In the genomic region with DNA sequence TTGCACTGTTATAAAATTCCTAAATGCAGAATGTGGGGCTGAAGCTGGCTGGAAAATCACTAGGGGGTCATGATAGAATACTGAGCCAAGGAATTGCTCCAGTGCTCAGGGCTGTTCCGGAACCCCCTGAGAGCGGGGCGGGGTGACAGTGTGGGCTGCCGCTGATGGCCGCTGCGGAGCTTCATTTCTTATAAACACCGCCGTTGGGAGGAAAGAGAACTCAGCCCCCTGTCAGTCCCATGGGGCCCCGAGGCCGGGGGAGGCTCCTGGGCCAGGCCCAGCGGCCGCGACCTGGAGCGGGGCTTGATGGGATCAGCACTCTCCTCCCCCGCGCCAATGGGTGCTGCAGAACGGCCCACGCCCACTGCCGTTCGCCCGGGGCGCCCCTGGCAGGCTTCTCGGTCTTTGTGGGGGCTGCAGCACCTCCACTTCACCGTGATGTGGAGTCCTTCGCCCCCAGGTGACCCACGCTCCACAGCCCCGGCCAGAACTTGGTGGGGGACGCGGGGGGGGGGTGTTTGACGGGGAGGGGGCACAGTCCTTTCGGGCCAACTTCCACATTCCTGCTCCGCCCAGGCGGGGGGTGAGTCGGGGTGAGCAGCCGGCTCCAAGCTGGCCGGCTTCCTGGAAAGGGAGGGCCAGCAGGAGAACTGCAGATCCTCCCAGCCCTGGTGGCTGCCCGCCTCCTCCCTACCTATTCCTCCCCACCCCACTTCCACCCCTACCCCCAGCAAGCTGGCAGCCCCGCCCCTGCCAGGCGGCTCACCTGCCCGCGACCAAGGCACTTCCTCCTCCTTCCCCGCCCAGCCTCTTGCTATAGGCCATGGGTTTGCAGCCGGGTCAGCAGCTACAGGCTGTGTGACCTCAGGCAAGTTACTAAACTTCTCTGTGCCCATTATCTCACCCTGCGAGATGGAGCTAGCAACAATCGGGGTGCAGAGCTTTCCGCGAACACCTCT, we compare ENCODE assay signal across 8 cellular contexts. TPM values are rescaled to one million over a fixed set of nuclear protein-coding genes. Genes with fewer than 3 reads are reported as not detected.
DNase-seq lines count a peak whose midpoint lies in the region; ATAC-seq and TF ChIP-seq lines count a peak whose summit lies in the region.

No MANE protein-coding gene starts in this region.

- no peaks in the 10 kb centered on the region for H3K9me3 ChIP-seq in HEK293 (ENCODE audit: control insufficient read depth, insufficient read depth, low read depth, low read length)
- H3K9me3 ChIP-seq in ovary, result no peaks in the 10 kb centered on the region
- H3K9me3 ChIP-seq in tibial nerve, result no peaks in the 10 kb centered on the region

- H3K4me3 Mint-ChIP-seq in activated naive CD8-positive, alpha-beta T cell, result peak overlapping the region; percentile 93

- H3K36me3 Mint-ChIP-seq in activated naive CD8-positive, alpha-beta T cell, result no peaks in the 10 kb centered on the region

- H3K27me3 ChIP-seq in ovary (no peaks in the 10 kb centered on the region), tibial nerve (no peaks in the 10 kb centered on the region)

- POLR2A ChIA-PET in HEK293 (lab: Yijun Ruan, JAX), result interaction anchor here (0.6 to 2.7 kb wide), 19 partner anchors 8 to 277 kb away, joined by 3 to 20 read pairs (median 4); a partner anchor contains a TSS

- H3K4me1 Mint-ChIP-seq in activated naive CD8-positive, alpha-beta T cell (ENCODE audit: low read depth), result peaks cover 70% of the 10 kb centered on the region

- H3K27ac Mint-ChIP-seq in activated naive CD8-positive, alpha-beta T cell, result peak overlapping the region; percentile 97

- no peaks in the 10 kb centered on the region for H3K9me3 Mint-ChIP-seq in activated naive CD8-positive, alpha-beta T cell (ENCODE audit: low read depth)

- peaks cover 6% of the 10 kb centered on the region for H3K4me1 ChIP-seq in HEK293 (ENCODE audit: control insufficient read depth, insufficient read depth, low read length)
- H3K4me1 ChIP-seq in ovary (ENCODE audit: insufficient read depth), result peaks cover 13% of the 10 kb centered on the region
- H3K4me1 ChIP-seq in tibial nerve, result peaks cover 0 to 59% (median 37%) of the 10 kb centered on the region in 4 donors

- TF ChIP-seq EP300 in ovary (IDR thresholded peaks at IDR 0.05) (peak; percentile 15), tibial nerve (IDR thresholded peaks at IDR 0.05) (peak; percentile 27 to 79)

- no peaks in the 10 kb centered on the region for H3K27me3 Mint-ChIP-seq in activated naive CD8-positive, alpha-beta T cell

- no peaks in the 10 kb centered on the region for H3K36me3 ChIP-seq in HEK293 (ENCODE audit: control insufficient read depth in 2 of 2, insufficient read depth in 1 of 2, low read length in 2 of 2)
- H3K36me3 ChIP-seq in ovary, result no peaks in the 10 kb centered on the region
- no peaks in the 10 kb centered on the region for H3K36me3 ChIP-seq in tibial nerve

- peak; percentile 24 for TF ChIP-seq POLR2A in ovary (IDR thresholded peaks at IDR 0.05)
- TF ChIP-seq POLR2A in tibial nerve (IDR thresholded peaks at IDR 0.05), result peak in 1 of 2 donors; percentile 31

- intact Hi-C loops in head of caudate nucleus (cut with DNase I) (loop anchor here (2.0 kb wide), 1 partner anchor 85 kb away; no protein-coding TSS in a partner anchor), ovary (cut with DNase I) (loop anchor here (2.0 to 10.0 kb wide), 5 partner anchors 75 to 861 kb away; a partner anchor contains a TSS)

- peak; percentile 36; the same call in 1 of the 2 replicates for TF ChIP-seq CTCF in HEK293 (tag by site-specific recombination; IDR thresholded peaks at IDR 0.05)
- TF ChIP-seq CTCF in ovary (IDR thresholded peaks at IDR 0.05), result no peak
- TF ChIP-seq CTCF in tibial nerve (IDR thresholded peaks at IDR 0.05), result peak in 2 of 5 experiments; percentile 4 to 28

- DNase-seq in GDM1 (lab: John Stamatoyannopoulos, UW) (peak; percentile 89), NAMALWA (ENCODE audit: low spot score) (peak; percentile 94), head of caudate nucleus (peak; percentile 34 to 86 (median 72)), ovary (peak; percentile 87 to 94 (median 91)), tibial nerve (ENCODE audit: low spot score in 2 of 2) (peak; percentile 74 to 78)

- H3K4me3 ChIP-seq in HEK293 (ENCODE audit: low read depth, low read length), result peak overlapping the region; percentile 54
- peak overlapping the region; percentile 70 for H3K4me3 ChIP-seq in ovary
- peak overlapping the region; percentile 46 to 74 (median 62) for H3K4me3 ChIP-seq in tibial nerve

- CTCF ChIA-PET in HEK293 (lab: Yijun Ruan, JAX), result interaction anchor here (0.6 to 7.7 kb wide), 13 partner anchors 10 to 258 kb away, joined by 3 to 140 read pairs (median 3); no protein-coding TSS in a partner anchor

- 0 to 1% (median 0%) methylated on average over 38 to 47 of the region's 47 CpGs for WGBS in ovary, 3 donors
- 0 to 2% methylated on average over 23 to 43 of the region's 47 CpGs for WGBS in tibial nerve, 2 donors

- peak overlapping the region; percentile 66; the same call in 1 of the 2 replicates for H3K27ac ChIP-seq in HEK293 (ENCODE audit: extremely low read depth, low read depth, low read length)
- peak overlapping the region; percentile 74 to 88 for H3K27ac ChIP-seq in ovary
- H3K27ac ChIP-seq in tibial nerve, result peak overlapping the region; percentile 87 to 95 (median 90)

- peak; percentile 78 for ATAC-seq in SK-N-SH treated with all-trans-retinoic acid at 6 μM for 48 hours

TF ChIP-seq in HEK293, 187 proteins besides CTCF, POLR2A, EP300 and RAD21 (continues in another document):
- TF ChIP-seq ZNF501 (tag by site-specific recombination; IDR thresholded peaks at IDR 0.05) (no peak), ZNF121 (tag by site-specific recombination; IDR thresholded peaks at IDR 0.05) (no peak), EGR2 (tag by site-specific recombination; IDR thresholded peaks at IDR 0.05; ENCODE audit: low read depth) (peak; percentile 96), ZNF701 (tag by site-specific recombination; IDR thresholded peaks at IDR 0.05) (no peak), ZFHX2 (tag by site-specific recombination; conservative IDR thresholded peaks at IDR 0.05) (peak; percentile 98), HOXC10 (CRISPR knock-in tag; IDR thresholded peaks at IDR 0.05) (no peak), ZNF157 (tag by site-specific recombination; IDR thresholded peaks at IDR 0.05) (no peak), ZBTB1 (tag by site-specific recombination; IDR thresholded peaks at IDR 0.05) (no peak), ZNF510 (tag by site-specific recombination; IDR thresholded peaks at IDR 0.05; ENCODE audit: insufficient replicate concordance) (no peak), ZNF600 (tag by site-specific recombination; IDR thresholded peaks at IDR 0.05) (peak; percentile 80), GLIS2 (tag by site-specific recombination; IDR thresholded peaks at IDR 0.05) (peak; percentile 84)
- TF ChIP-seq, protein P1, sequence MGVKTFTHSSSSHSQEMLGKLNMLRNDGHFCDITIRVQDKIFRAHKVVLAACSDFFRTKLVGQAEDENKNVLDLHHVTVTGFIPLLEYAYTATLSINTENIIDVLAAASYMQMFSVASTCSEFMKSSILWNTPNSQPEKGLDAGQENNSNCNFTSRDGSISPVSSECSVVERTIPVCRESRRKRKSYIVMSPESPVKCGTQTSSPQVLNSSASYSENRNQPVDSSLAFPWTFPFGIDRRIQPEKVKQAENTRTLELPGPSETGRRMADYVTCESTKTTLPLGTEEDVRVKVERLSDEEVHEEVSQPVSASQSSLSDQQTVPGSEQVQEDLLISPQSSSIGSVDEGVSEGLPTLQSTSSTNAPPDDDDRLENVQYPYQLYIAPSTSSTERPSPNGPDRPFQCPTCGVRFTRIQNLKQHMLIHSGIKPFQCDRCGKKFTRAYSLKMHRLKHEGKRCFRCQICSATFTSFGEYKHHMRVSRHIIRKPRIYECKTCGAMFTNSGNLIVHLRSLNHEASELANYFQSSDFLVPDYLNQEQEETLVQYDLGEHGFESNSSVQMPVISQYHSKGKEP (tag by site-specific recombination; IDR thresholded peaks at IDR 0.05), result peak; percentile 42; the same call in 1 of the 2 replicates

TF ChIP-seq in SK-N-SH treated with all-trans-retinoic acid at 6 μM for 48 hours, 23 proteins besides CTCF, POLR2A, EP300 and RAD21 (continues in another document):
- TF ChIP-seq ZC3H10 (CRISPR knock-in tag; IDR thresholded peaks at IDR 0.05) (no peak), CSDC2 (CRISPR knock-in tag; IDR thresholded peaks at IDR 0.05) (no peak), ZNF8 (CRISPR knock-in tag; IDR thresholded peaks at IDR 0.05) (no peak), OSR1 (CRISPR knock-in tag; IDR thresholded peaks at IDR 0.05) (no peak), ZNF565 (CRISPR knock-in tag; conservative IDR thresholded peaks at IDR 0.05; ENCODE audit: low read depth) (no peak), BACH2 (CRISPR knock-in tag; IDR thresholded peaks at IDR 0.05; ENCODE audit: borderline replicate concordance) (no peak), ZFP30 (CRISPR knock-in tag; IDR thresholded peaks at IDR 0.05) (no peak)
- TF ChIP-seq, protein P2, sequence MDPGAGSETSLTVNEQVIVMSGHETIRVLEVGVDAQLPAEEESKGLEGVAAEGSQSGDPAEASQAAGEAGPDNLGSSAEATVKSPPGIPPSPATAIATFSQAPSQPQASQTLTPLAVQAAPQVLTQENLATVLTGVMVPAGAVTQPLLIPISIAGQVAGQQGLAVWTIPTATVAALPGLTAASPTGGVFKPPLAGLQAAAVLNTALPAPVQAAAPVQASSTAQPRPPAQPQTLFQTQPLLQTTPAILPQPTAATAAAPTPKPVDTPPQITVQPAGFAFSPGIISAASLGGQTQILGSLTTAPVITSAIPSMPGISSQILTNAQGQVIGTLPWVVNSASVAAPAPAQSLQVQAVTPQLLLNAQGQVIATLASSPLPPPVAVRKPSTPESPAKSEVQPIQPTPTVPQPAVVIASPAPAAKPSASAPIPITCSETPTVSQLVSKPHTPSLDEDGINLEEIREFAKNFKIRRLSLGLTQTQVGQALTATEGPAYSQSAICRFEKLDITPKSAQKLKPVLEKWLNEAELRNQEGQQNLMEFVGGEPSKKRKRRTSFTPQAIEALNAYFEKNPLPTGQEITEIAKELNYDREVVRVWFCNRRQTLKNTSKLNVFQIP (CRISPR knock-in tag; IDR thresholded peaks at IDR 0.05; ENCODE audit: borderline replicate concordance, low read depth), result no peak
- TF ChIP-seq, protein P3, sequence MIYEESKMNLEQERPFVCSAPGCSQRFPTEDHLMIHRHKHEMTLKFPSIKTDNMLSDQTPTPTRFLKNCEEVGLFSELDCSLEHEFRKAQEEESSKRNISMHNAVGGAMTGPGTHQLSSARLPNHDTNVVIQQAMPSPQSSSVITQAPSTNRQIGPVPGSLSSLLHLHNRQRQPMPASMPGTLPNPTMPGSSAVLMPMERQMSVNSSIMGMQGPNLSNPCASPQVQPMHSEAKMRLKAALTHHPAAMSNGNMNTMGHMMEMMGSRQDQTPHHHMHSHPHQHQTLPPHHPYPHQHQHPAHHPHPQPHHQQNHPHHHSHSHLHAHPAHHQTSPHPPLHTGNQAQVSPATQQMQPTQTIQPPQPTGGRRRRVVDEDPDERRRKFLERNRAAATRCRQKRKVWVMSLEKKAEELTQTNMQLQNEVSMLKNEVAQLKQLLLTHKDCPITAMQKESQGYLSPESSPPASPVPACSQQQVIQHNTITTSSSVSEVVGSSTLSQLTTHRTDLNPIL (CRISPR knock-in tag; IDR thresholded peaks at IDR 0.05; ENCODE audit: low read depth), result no peak; the same call in 1 of the 2 replicates

RNA-seq across cellular contexts. Expression of a gene that starts 5.4 kb away (rescaled TPM):
- total RNA-seq in ovary (100 to 1,000 TPM in 1 of 7 donors, 10 to 100 TPM in 6; 17.3 to 126 (median 31.1) TPM), tibial nerve (10 to 100 TPM; 15.1 to 36.9 (median 28.4) TPM)
- 10 to 100 TPM; 23.1 to 26.7 TPM for polyA plus RNA-seq in ovary

RNA-seq across cellular contexts. Expression of a gene that starts 47.4 kb away (rescaled TPM):
- total RNA-seq in ovary (not detected), tibial nerve (not detected)
- not detected for polyA plus RNA-seq in ovary

Comparison
In these comparisons a context has a peak if more than half of its experiments do, and no peak if none do; other contexts are left out.
1. Peak in every context shown above with its lines: DNase-seq, ATAC-seq, H3K4me3 ChIP-seq and H3K27ac ChIP-seq.